ENCODE assay signal across 28 cellular contexts in genomic region chr10:110632591-110633215, GRCh38. TPM values are rescaled to one million over a fixed set of nuclear protein-coding genes. Genes with fewer than 3 reads are reported as not detected.
A peak's percentile ranks its signal among the peaks of the same experiment; 100 is the strongest.
DNase-seq lines count a peak whose midpoint lies in the region; ATAC-seq, FAIRE-seq and TF ChIP-seq lines count a peak whose summit lies in the region.
"Had no signal": no experiment of that assay in that cellular context is flagged by ENCODE, and none has a peak within 500 bp of the region (broad histone marks: within the 10 kb centered on the region; RNA-seq: fewer than 3 reads in every experiment).

No MANE protein-coding gene starts in this region.

- no peak overlapping the region for H3K4me3 ChIP-seq in right lobe of liver
- no peak overlapping the region for H3K4me3 ChIP-seq in HepG2 (replicated peaks in 1 of 3; ENCODE audit: insufficient read depth in 1 of 3, low read depth in 2 of 3, low read length in 3 of 3)
- H3K4me3 ChIP-seq in SK-N-SH (ENCODE audit: low read depth in 2 of 2, low read length in 1 of 2), result no peak overlapping the region
- no peak overlapping the region for H3K4me3 ChIP-seq in esophagus muscularis mucosa
- H3K4me3 ChIP-seq: heart right ventricle, pancreas, right atrium auricular region had no signal

- H3K4me1 Mint-ChIP-seq in osteocyte (ENCODE audit: unreplicated experiment) (peaks cover 34% of the 10 kb centered on the region), chondrocyte (ENCODE audit: low read depth) (peaks cover 34% of the 10 kb centered on the region)
- H3K4me1 Mint-ChIP-seq: activated CD4-positive, alpha-beta T cell treated with anti-CD3 and anti-CD28 coated beads, Interleukin-2, amount 10 ng/mL, durations not matched to agents 24 days and 14 days; memory B cell; stimulated activated effector memory CD8-positive, alpha-beta T cell treated with anti-CD3 and anti-CD28 coated beads, Interleukin-12 subunit alpha, Interleukin-12 subunit beta, amount 100 ng/mL, for 72 hours had no signal

- no TSS peak for BruUV-seq in HepG2 (replicated peaks; lab: Mats Ljungman, UMichigan)

- H3K9me3 Mint-ChIP-seq in osteocyte (ENCODE audit: unreplicated experiment), result no peaks in the 10 kb centered on the region
- H3K9me3 Mint-ChIP-seq in chondrocyte (ENCODE audit: low read depth), result no peaks in the 10 kb centered on the region
- H3K9me3 Mint-ChIP-seq: activated CD4-positive, alpha-beta T cell treated with anti-CD3 and anti-CD28 coated beads, Interleukin-2, amount 10 ng/mL, durations not matched to agents 24 days and 14 days; stimulated activated effector memory CD8-positive, alpha-beta T cell treated with anti-CD3 and anti-CD28 coated beads, Interleukin-12 subunit alpha, Interleukin-12 subunit beta, amount 100 ng/mL, for 72 hours; type B pancreatic cell had no signal

- POLR2A ChIA-PET in HepG2 (lab: Yijun Ruan, JAX), result no interaction called here
- POLR2A ChIA-PET in SK-N-SH (lab: Yijun Ruan, JAX), result no interaction called here

- no peak for TF ChIP-seq CTCF in right lobe of liver (IDR thresholded peaks at IDR 0.05)
- TF ChIP-seq CTCF in HepG2 (CRISPR knock-in tag; IDR thresholded peaks at IDR 0.05), result no peak
- TF ChIP-seq CTCF in SK-N-SH (IDR thresholded peaks at IDR 0.05), result no peak
- TF ChIP-seq CTCF in esophagus muscularis mucosa (IDR thresholded peaks at IDR 0.05), result no peak
- TF ChIP-seq CTCF in osteocyte (IDR thresholded peaks at IDR 0.05), result no peak
- no peak for TF ChIP-seq CTCF in chondrocyte (IDR thresholded peaks at IDR 0.05)

- H3K79me2 ChIP-seq in HepG2 (ENCODE audit: insufficient read depth, low read length) (no peaks in the 10 kb centered on the region), SK-N-SH (ENCODE audit: insufficient read depth) (no peaks in the 10 kb centered on the region; the same call in 1 of the 2 replicates)

- no peak overlapping the region for H3K9ac ChIP-seq in HepG2 (ENCODE audit: insufficient read depth, low read depth, low read length)
- no peak overlapping the region for H3K9ac ChIP-seq in SK-N-SH

- H3K9me3 ChIP-seq in right lobe of liver (no peaks in the 10 kb centered on the region), HepG2 (ENCODE audit: low read length) (no peaks in the 10 kb centered on the region), SK-N-SH (no peaks in the 10 kb centered on the region), esophagus muscularis mucosa (no peaks in the 10 kb centered on the region)
- H3K9me3 ChIP-seq: heart right ventricle, pancreas, right atrium auricular region had no signal

- H3K27me3 Mint-ChIP-seq in osteocyte (ENCODE audit: unreplicated experiment), result no peaks in the 10 kb centered on the region
- H3K27me3 Mint-ChIP-seq in chondrocyte (ENCODE audit: low read depth), result no peaks in the 10 kb centered on the region

- intact Hi-C loops in right lobe of liver (cut with DNase I) (no loop called here), HepG2 (cut with micrococcal nuclease; ENCODE audit: unreplicated experiment) (no loop called here), esophagus muscularis mucosa (cut with DNase I) (no loop called here)

- ATAC-seq in right lobe of liver (peak in 3 of 4 donors; percentile 63 to 70 (median 66)), HepG2 (no peak), GM18909 (IDR thresholded peaks at IDR 0.05; ENCODE audit: poor library complexity, unreplicated experiment) (no peak)
- ATAC-seq: heart right ventricle; pancreas; stimulated activated effector memory CD8-positive, alpha-beta T cell treated with anti-CD3 and anti-CD28 coated beads, Interleukin-12 subunit alpha, Interleukin-12 subunit beta, amount 100 ng/mL, for 72 hours had no signal

- H3K36me3 ChIP-seq in right lobe of liver, result no peaks in the 10 kb centered on the region
- no peaks in the 10 kb centered on the region for H3K36me3 ChIP-seq in HepG2 (replicated peaks in 1 of 2; ENCODE audit: control insufficient read depth in 1 of 2, insufficient read depth in 2 of 2, low read length in 2 of 2)
- no peaks in the 10 kb centered on the region for H3K36me3 ChIP-seq in SK-N-SH (replicated peaks in 1 of 2; ENCODE audit: control insufficient read depth in 1 of 2, insufficient read depth in 2 of 2, low read length in 1 of 2)
- no peaks in the 10 kb centered on the region for H3K36me3 ChIP-seq in esophagus muscularis mucosa
- H3K36me3 ChIP-seq: heart right ventricle, pancreas, right atrium auricular region had no signal

- no peak for TF ChIP-seq POLR2A in right lobe of liver (IDR thresholded peaks at IDR 0.05)
- no peak for TF ChIP-seq POLR2A in HepG2 (IDR thresholded peaks at IDR 0.05; ENCODE audit: insufficient read depth in 1 of 2, low read depth in 2 of 2, low read length in 2 of 2)
- TF ChIP-seq POLR2A in esophagus muscularis mucosa (IDR thresholded peaks at IDR 0.05; ENCODE audit: low read depth), result no peak

- no peaks in the 10 kb centered on the region for H3F3A ChIP-seq in SK-N-SH (replicated peaks; ENCODE audit: insufficient read depth)

- H3K4me3 Mint-ChIP-seq in osteocyte (ENCODE audit: unreplicated experiment) (no peak overlapping the region), chondrocyte (ENCODE audit: unreplicated experiment) (no peak overlapping the region)
- H3K4me3 Mint-ChIP-seq: activated CD4-positive, alpha-beta T cell treated with anti-CD3 and anti-CD28 coated beads, Interleukin-2, amount 10 ng/mL, durations not matched to agents 24 days and 14 days; brain; memory B cell; stimulated activated effector memory CD8-positive, alpha-beta T cell treated with anti-CD3 and anti-CD28 coated beads, Interleukin-12 subunit alpha, Interleukin-12 subunit beta, amount 100 ng/mL, for 72 hours; type B pancreatic cell had no signal

- WGBS in right lobe of liver (ENCODE audit: insufficient coverage, low coverage, low lambda C conversion rate, missing lambda C conversion rate), result 55% methylated on average over 1 of the region's 1 CpG
- WGBS in HepG2 (ENCODE audit: low lambda C conversion rate), result 8% methylated on average over 1 of the region's 1 CpG
- WGBS in SK-N-SH (ENCODE audit: low lambda C conversion rate), result 92% methylated on average over 1 of the region's 1 CpG
- 100% methylated on average over 1 of the region's 1 CpG for WGBS in esophagus muscularis mucosa

- H3K27ac ChIP-seq in right lobe of liver, result no peak overlapping the region
- no peak overlapping the region for H3K27ac ChIP-seq in HepG2 (ENCODE audit: extremely low read length, insufficient read depth, low read length)
- H3K27ac ChIP-seq in SK-N-SH (ENCODE audit: low read depth in 2 of 2, low read length in 1 of 2), result no peak overlapping the region
- no peak overlapping the region for H3K27ac ChIP-seq in esophagus muscularis mucosa (replicated peaks in 1 of 4)
- H3K27ac ChIP-seq: pancreas had no signal

- H3K4me1 ChIP-seq in right lobe of liver (no peaks in the 10 kb centered on the region), HepG2 (ENCODE audit: insufficient read depth, low read length) (0 out of 2 replicates have a peak, but pooled peaks cover 9% of the 10 kb centered on the region), SK-N-SH (ENCODE audit: control insufficient read depth in 1 of 2, insufficient read depth in 2 of 2, low read depth in 1 of 2, low read length in 1 of 2) (peaks cover 14 to 29% of the 10 kb centered on the region in 2 experiments; a peak in 3 of 4 replicates), esophagus muscularis mucosa (peaks cover 26 to 44% (median 37%) of the 10 kb centered on the region in 4 donors)

- no peak for TF ChIP-seq RAD21 in HepG2 (CRISPR knock-in tag; IDR thresholded peaks at IDR 0.05)
- TF ChIP-seq RAD21 in SK-N-SH (IDR thresholded peaks at IDR 0.05; ENCODE audit: low read length), result no peak

- no peaks in the 10 kb centered on the region for H3K9me2 ChIP-seq in SK-N-SH

- FAIRE-seq in HepG2 (lab: Jason Lieb, UNC), result no peak
- FAIRE-seq: pancreas had no signal

- H4K20me1 ChIP-seq in HepG2 (ENCODE audit: insufficient read depth, low read length) (no peaks in the 10 kb centered on the region), SK-N-SH (ENCODE audit: insufficient read depth) (no peaks in the 10 kb centered on the region)

- TF ChIP-seq EP300 in HepG2 (IDR thresholded peaks at IDR 0.05; ENCODE audit: low read depth in 2 of 2, low read length in 2 of 2), result no peak
- no peak for TF ChIP-seq EP300 in HepG2 (CRISPR knock-in tag; IDR thresholded peaks at IDR 0.05; ENCODE audit: borderline replicate concordance)
- TF ChIP-seq EP300 in SK-N-SH (IDR thresholded peaks at IDR 0.05; ENCODE audit: borderline replicate concordance in 1 of 2, low read depth in 1 of 2, low read length in 1 of 2), result no peak
- no peak for TF ChIP-seq EP300 in esophagus muscularis mucosa (IDR thresholded peaks at IDR 0.05)

- CTCF ChIA-PET in HepG2 (lab: Yijun Ruan, JAX; ENCODE audit: low intra/inter-chr PET ratio, low total read pairs), result no interaction called here
- CTCF ChIA-PET in SK-N-SH (lab: Yijun Ruan, JAX), result interaction anchor here (1.0 kb wide), 1 partner anchor 40 kb away, joined by 7 read pairs; no protein-coding TSS in a partner anchor

- H2AFZ ChIP-seq in HepG2 (ENCODE audit: low read length) (no peak overlapping the region), SK-N-SH (ENCODE audit: low read depth) (no peak overlapping the region)

- H3K27ac Mint-ChIP-seq in osteocyte (ENCODE audit: unreplicated experiment) (no peak overlapping the region), chondrocyte (ENCODE audit: unreplicated experiment) (no peak overlapping the region)
- H3K27ac Mint-ChIP-seq: activated CD4-positive, alpha-beta T cell treated with anti-CD3 and anti-CD28 coated beads, Interleukin-2, amount 10 ng/mL, durations not matched to agents 24 days and 14 days; memory B cell; stimulated activated effector memory CD8-positive, alpha-beta T cell treated with anti-CD3 and anti-CD28 coated beads, Interleukin-12 subunit alpha, Interleukin-12 subunit beta, amount 100 ng/mL, for 72 hours; type B pancreatic cell had no signal

- H3K4me2 ChIP-seq in HepG2 (ENCODE audit: low read depth, low read length), result no peak overlapping the region
- H3K4me2 ChIP-seq in SK-N-SH, result no peak overlapping the region

- H3K27me3 ChIP-seq in right lobe of liver (no peaks in the 10 kb centered on the region), HepG2 (ENCODE audit: control insufficient read depth in 1 of 2, insufficient read depth in 2 of 2, low read length in 2 of 2) (peaks cover 0 to 4% of the 10 kb centered on the region in 2 experiments; a peak in 1 of 5 replicates), SK-N-SH (ENCODE audit: insufficient read depth) (no peaks in the 10 kb centered on the region), esophagus muscularis mucosa (no peaks in the 10 kb centered on the region)
- H3K27me3 ChIP-seq: heart right ventricle, pancreas, right atrium auricular region had no signal

- in situ Hi-C loops in HepG2 (cut with HindIII; ENCODE audit: extremely low pct_ligation_motif_present, low pct_unique_long_range_greater_than_20kb), result no loop called here

- H3K36me3 Mint-ChIP-seq in osteocyte (ENCODE audit: unreplicated experiment) (no peaks in the 10 kb centered on the region), chondrocyte (ENCODE audit: low read depth) (no peaks in the 10 kb centered on the region)
- H3K36me3 Mint-ChIP-seq: brain; stimulated activated effector memory CD8-positive, alpha-beta T cell treated with anti-CD3 and anti-CD28 coated beads, Interleukin-12 subunit alpha, Interleukin-12 subunit beta, amount 100 ng/mL, for 72 hours; type B pancreatic cell had no signal

- DNase-seq in right lobe of liver, result no peak
- DNase-seq in HepG2 (ENCODE audit: low spot score), result no peak
- no peak for DNase-seq in SK-N-SH
- peak; percentile 88 for DNase-seq in esophagus muscularis mucosa (ENCODE audit: extremely low spot score)
- DNase-seq in activated gamma-delta T cell (lab: John Stamatoyannopoulos, UW), result no peak
- no peak for DNase-seq in osteocyte (ENCODE audit: extremely low spot score, unreplicated experiment)
- DNase-seq in chondrocyte (ENCODE audit: low spot score), result no peak
- DNase-seq: ACHN; activated CD4-positive, alpha-beta T cell treated with anti-CD3 and anti-CD28 coated beads, Interleukin-2, amount 10 ng/mL, durations not matched to agents 24 days and 14 days; activated gamma-delta T cell treated with Interleukin-2 at 50 U/mL for 16 hours; activated T-cell treated with anti-CD3 and anti-CD28 coated beads, Interleukin-2, amount 50 U/mL, for 1 hour; DMS53; GF-D8; heart right ventricle; NCI-H1092; NCI-H2029 treated with DMSO at 0.1 percent for 48 hours; pancreas; Right ventricle myocardium superior; stimulated activated CD4-positive, alpha-beta T cell treated with anti-CD3 and anti-CD28 coated beads, Interleukin-4, amount 100 ng/mL, for 1 hour; SW 1271; T1000 had no signal

RNA-seq across cellular contexts. Expression of gene RBM20, which starts 11.4 kb away (rescaled TPM):
- total RNA-seq in right lobe of liver (under 1 TPM; 0.04 to 0.29 (median 0.06) TPM), HepG2 (2016; rRNA removed; fragmentation: Illumina TruSeq; extraction: Trizol) (0.02 TPM in 1 of 2 replicates, not detected in the other), esophagus muscularis mucosa (1 to 10 TPM; 5.3 to 7.7 (median 5.8) TPM), osteocyte (1.6 and 2.3 TPM in 2 replicates), chondrocyte (1.4 to 3.8 TPM (median 3.6 TPM) in 3 replicates)
- not detected in 2 replicates for total RNA-seq in HepG2 (2016; cell fraction: cytosol; rRNA removed; fragmentation: Illumina TruSeq; extraction: Trizol; ENCODE audit: low read depth)
- total RNA-seq in HepG2 (2016; cell fraction: insoluble cytoplasmic fraction; rRNA removed; fragmentation: Illumina TruSeq; extraction: Trizol), result 0.03 and 0.06 TPM in 2 replicates
- total RNA-seq in HepG2 (2016; cell fraction: membrane; rRNA removed; fragmentation: Illumina TruSeq; extraction: Trizol), result not detected in 2 replicates
- total RNA-seq in HepG2 (2016; cell fraction: nucleus; rRNA removed; fragmentation: Illumina TruSeq; extraction: Trizol), result 0.13 TPM in 1 of 2 replicates, not detected in the other
- polyA plus RNA-seq in HepG2 (2011; rRNA removed) (0.16 and 0.22 TPM in 2 replicates), SK-N-SH (2012; rRNA removed) (0.64 and 0.67 TPM in 2 replicates)
- polyA plus RNA-seq in HepG2 (2011; cell fraction: cytosol; rRNA removed), result 0.04 TPM in 2 replicates
- 0.32 and 0.40 TPM in 2 replicates for polyA plus RNA-seq in HepG2 (2011; cell fraction: nucleus; rRNA removed)
- polyA plus RNA-seq in HepG2 (2012), result 0.09 TPM in 2 replicates
- not detected in 2 replicates for polyA plus RNA-seq in HepG2 (2016; cell fraction: cytosol; fragmentation: Illumina TruSeq; extraction: Trizol; ENCODE audit: low read depth)
- polyA plus RNA-seq in HepG2 (2016; cell fraction: insoluble cytoplasmic fraction; fragmentation: Illumina TruSeq; extraction: Trizol; ENCODE audit: low read depth), result not detected in 2 replicates
- polyA plus RNA-seq in HepG2 (2016; cell fraction: membrane; fragmentation: Illumina TruSeq; extraction: Trizol; ENCODE audit: low read depth), result 0.02 and 0.16 TPM in 2 replicates
- polyA plus RNA-seq in HepG2 (2016; cell fraction: nucleus; fragmentation: Illumina TruSeq; extraction: Trizol; ENCODE audit: insufficient read depth, low read depth), result 0.17 and 0.34 TPM in 2 replicates
- polyA minus RNA-seq in HepG2 (2011; rRNA and poly(A)+ RNA removed; ENCODE audit: low replicate concordance), result not detected in 2 replicates
- polyA minus RNA-seq in HepG2 (2011; cell fraction: cytosol; rRNA and poly(A)+ RNA removed), result not detected in 2 replicates
- polyA minus RNA-seq in HepG2 (2011; cell fraction: nucleus; rRNA and poly(A)+ RNA removed), result 0.12 and 0.13 TPM in 2 replicates
- polyA plus RNA-seq in SK-N-SH (2012; cell fraction: cytosol; rRNA removed), result 0.71 and 0.88 TPM in 2 replicates
- 3.3 and 7.6 TPM in 2 replicates for polyA plus RNA-seq in SK-N-SH (2012; cell fraction: nucleus; rRNA removed)
- polyA plus RNA-seq: BJ had no signal

Comparison
In these comparisons a context has a peak if more than half of its experiments do, and no peak if none do; other contexts are left out.
1. ATAC-seq: peak in right lobe of liver (3 of 4); none in HepG2 (single experiment) and GM18909 (single experiment).